ENCODE assay signal across 17 cellular contexts in genomic region chr11:97883086-97883485, GRCh38.
A peak's percentile ranks its signal among the peaks of the same experiment; 100 is the strongest.
DNase-seq lines count a peak whose midpoint lies in the region; ATAC-seq, FAIRE-seq and TF ChIP-seq lines count a peak whose summit lies in the region.
"Had no signal": no experiment of that assay in that cellular context is flagged by ENCODE, and none has a peak within 500 bp of the region (broad histone marks: within the 10 kb centered on the region; RNA-seq: fewer than 3 reads in every experiment).

No MANE protein-coding gene starts in this region.

- FAIRE-seq in astrocyte (lab: Jason Lieb, UNC), result no peak

- in situ Hi-C loops in Caki2 (cut with HindIII; ENCODE audit: low pct_unique_long_range_greater_than_20kb, low sequenced_read_pairs), result no loop called here

- H3K36me3 Mint-ChIP-seq in astrocyte (ENCODE audit: low read depth, unreplicated experiment), result no peaks in the 10 kb centered on the region
- H3K36me3 Mint-ChIP-seq: CD8-positive, alpha-beta memory T cell had no signal

- H3K9me3 ChIP-seq in astrocyte (ENCODE audit: insufficient read depth, low read depth, low read length) (no peaks in the 10 kb centered on the region), WERI-Rb-1 (ENCODE audit: severe bottlenecking) (no peaks in the 10 kb centered on the region), tibial artery (no peaks in the 10 kb centered on the region)
- H3K9me3 ChIP-seq: BLaER1, Caco-2, HAP-1 had no signal

- no peak overlapping the region for H2AFZ ChIP-seq in astrocyte (ENCODE audit: low read depth, low read length)
- H2AFZ ChIP-seq: GM23338 had no signal

- no peak for TF ChIP-seq CTCF in astrocyte (IDR thresholded peaks at IDR 0.05; ENCODE audit: insufficient read depth, low read depth, low read length)
- TF ChIP-seq CTCF in cardiac fibroblast (IDR thresholded peaks at IDR 0.05; ENCODE audit: low read depth, low read length), result no peak
- no peak for TF ChIP-seq CTCF in fibroblast of pulmonary artery (IDR thresholded peaks at IDR 0.05; ENCODE audit: low read length, missing control alignments)
- no peak for TF ChIP-seq CTCF in WERI-Rb-1 (IDR thresholded peaks at IDR 0.05; ENCODE audit: low read depth, low read length)
- TF ChIP-seq CTCF in tibial artery (IDR thresholded peaks at IDR 0.05), result no peak

- H3K36me3 ChIP-seq in astrocyte (ENCODE audit: insufficient read depth, low read length), result no peaks in the 10 kb centered on the region
- no peaks in the 10 kb centered on the region for H3K36me3 ChIP-seq in WERI-Rb-1
- H3K36me3 ChIP-seq in tibial artery, result no peaks in the 10 kb centered on the region
- H3K36me3 ChIP-seq: BLaER1, HAP-1 had no signal

- no peak overlapping the region for H3K4me3 ChIP-seq in astrocyte (ENCODE audit: insufficient read depth, low read depth, low read length)
- no peak overlapping the region for H3K4me3 ChIP-seq in cardiac fibroblast (replicated peaks in 1 of 2; ENCODE audit: low read depth in 2 of 2, low read length in 2 of 2)
- no peak overlapping the region for H3K4me3 ChIP-seq in fibroblast of pulmonary artery (replicated peaks; ENCODE audit: low read depth, low read length)
- no peak overlapping the region for H3K4me3 ChIP-seq in WERI-Rb-1 (ENCODE audit: low read depth, low read length)
- H3K4me3 ChIP-seq in tibial artery, result no peak overlapping the region
- H3K4me3 ChIP-seq: BLaER1, GM23338, HAP-1 had no signal

- H3K4me1 ChIP-seq in astrocyte (ENCODE audit: insufficient read depth, low read length) (no peaks in the 10 kb centered on the region), tibial artery (no peaks in the 10 kb centered on the region)
- H3K4me1 ChIP-seq: BLaER1, Caco-2, HAP-1 had no signal

- no peaks in the 10 kb centered on the region for H4K20me1 ChIP-seq in astrocyte (ENCODE audit: insufficient read depth, low read length)
- H4K20me1 ChIP-seq: BLaER1 had no signal

- H3K9ac ChIP-seq in astrocyte (ENCODE audit: low read length), result no peak overlapping the region
- H3K9ac ChIP-seq: BLaER1 had no signal

- H3K9me3 Mint-ChIP-seq in astrocyte (ENCODE audit: unreplicated experiment), result peaks cover 4% of the 10 kb centered on the region

- no peak overlapping the region for H3K4me3 Mint-ChIP-seq in astrocyte (ENCODE audit: unreplicated experiment)
- H3K4me3 Mint-ChIP-seq: CD8-positive, alpha-beta memory T cell; GM23338 had no signal

- H3K27ac ChIP-seq in astrocyte (ENCODE audit: low read depth, low read length) (no peak overlapping the region), WERI-Rb-1 (no peak overlapping the region), tibial artery (no peak overlapping the region)
- H3K27ac ChIP-seq: BLaER1 had no signal

- peak; percentile 20 for DNase-seq in Caki2 (ENCODE audit: low read depth)
- DNase-seq in astrocyte (ENCODE audit: low read depth), result peak; percentile 2
- DNase-seq in cardiac fibroblast (ENCODE audit: low read depth in 2 of 2), result peak; percentile 12 to 51
- peak; percentile 53 for DNase-seq in fibroblast of pulmonary artery (ENCODE audit: low read depth)
- DNase-seq in WERI-Rb-1, result no peak
- no peak for DNase-seq in GM19238 (ENCODE audit: insufficient read length, low spot score)
- no peak for DNase-seq in tibial artery
- DNase-seq: 8988T; AML-193; Caco-2; CD8-positive, alpha-beta memory T cell; DMS53; GF-D8 had no signal

- no peaks in the 10 kb centered on the region for H3K27me3 Mint-ChIP-seq in astrocyte (ENCODE audit: low read depth, unreplicated experiment)
- H3K27me3 Mint-ChIP-seq: CD8-positive, alpha-beta memory T cell had no signal

- H3K27me3 ChIP-seq in astrocyte (ENCODE audit: insufficient read depth, low read length) (no peaks in the 10 kb centered on the region), WERI-Rb-1 (ENCODE audit: insufficient read depth, low read depth, severe bottlenecking) (no peaks in the 10 kb centered on the region), tibial artery (no peaks in the 10 kb centered on the region)
- H3K27me3 ChIP-seq: BLaER1 had no signal

- no peaks in the 10 kb centered on the region for H3K79me2 ChIP-seq in astrocyte (ENCODE audit: insufficient read depth, low read length)

- no peak for ATAC-seq in GM21526 (IDR thresholded peaks at IDR 0.05; ENCODE audit: low FRiP score, unreplicated experiment)
- ATAC-seq: GM23338 had no signal

- no peak overlapping the region for H3K4me2 ChIP-seq in astrocyte (ENCODE audit: low read length)
- H3K4me2 ChIP-seq: BLaER1, GM23338 had no signal

- intact Hi-C loops in tibial artery (cut with DNase I; ENCODE audit: low total_unique reads), result no loop called here

- no peak overlapping the region for H3K27ac Mint-ChIP-seq in astrocyte (ENCODE audit: unreplicated experiment)
- H3K27ac Mint-ChIP-seq: CD8-positive, alpha-beta memory T cell; GM23338 had no signal

- H3K4me1 Mint-ChIP-seq in astrocyte (ENCODE audit: low read depth, unreplicated experiment), result no peaks in the 10 kb centered on the region
- H3K4me1 Mint-ChIP-seq: CD8-positive, alpha-beta memory T cell; GM23338 had no signal

Comparison
In these comparisons a context has a peak if more than half of its experiments do, and no peak if none do; other contexts are left out.
1. DNase-seq: peak in Caki2 (single experiment), astrocyte (single experiment), cardiac fibroblast (2 of 2) and fibroblast of pulmonary artery (single experiment); none in WERI-Rb-1 (single experiment), GM19238 (single experiment) and tibial artery (0 of 2).